In the genomic region with DNA sequence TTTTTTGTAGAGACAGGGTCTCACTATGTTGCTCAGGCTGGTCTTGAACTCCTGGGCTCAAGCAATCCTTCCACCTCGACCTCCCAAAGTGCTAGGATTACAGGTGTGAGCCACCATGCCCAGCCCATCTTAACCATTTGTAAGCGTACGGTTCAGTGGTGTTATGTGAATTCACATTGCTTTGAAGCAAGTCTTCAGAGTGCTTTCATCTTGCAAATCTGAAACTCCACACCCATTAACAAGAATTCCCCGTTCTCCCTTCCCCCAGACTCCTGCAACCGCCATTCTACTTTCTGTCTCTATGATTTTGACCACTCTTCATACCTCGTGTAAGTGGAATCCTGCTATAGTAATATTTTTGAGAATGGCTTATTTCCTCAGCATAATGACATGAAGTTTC, we compare ENCODE assay signal across 7 cellular contexts.
"Had no signal": no experiment of that assay in that cellular context is flagged by ENCODE, and none has a peak within 500 bp of the region (broad histone marks: within the 10 kb centered on the region; RNA-seq: fewer than 3 reads in every experiment).

No MANE protein-coding gene starts in this region.

- FAIRE-seq: G401.6, GM12891, GM12892, GM18507, GM19239 had no signal

- DNase-seq: GDM1, GF-D8 had no signal
